ENCODE assay signal across 33 cellular contexts in genomic region chr13:71028884-71029283, GRCh38.
DNase-seq lines count a peak whose midpoint lies in the region; TF ChIP-seq lines count a peak whose summit lies in the region.
"Had no signal": no experiment of that assay in that cellular context is flagged by ENCODE, and none has a peak within 500 bp of the region (broad histone marks: within the 10 kb centered on the region; RNA-seq: fewer than 3 reads in every experiment).

No MANE protein-coding gene starts in this region.

- no peak overlapping the region for H3K4me3 Mint-ChIP-seq in endodermal cell
- no peak overlapping the region for H3K4me3 Mint-ChIP-seq in activated CD4-positive, alpha-beta T cell treated with anti-CD3 and anti-CD28 coated beads, Interleukin-2, amount 10 ng/mL, durations not matched to agents 7 days and 5 days
- H3K4me3 Mint-ChIP-seq: B cell; CD14-positive monocyte; CD4-positive, alpha-beta memory T cell; CD4-positive, alpha-beta T cell; CD4-positive, CD25-positive, alpha-beta regulatory T cell; CD8-positive, alpha-beta memory T cell; CD8-positive, alpha-beta T cell had no signal

- H3K4me3 ChIP-seq in HEK293 (ENCODE audit: low read depth, low read length) (no peak overlapping the region), endodermal cell (ENCODE audit: low read length) (peak overlapping the region; percentile 71), hepatocyte (peak overlapping the region; percentile 16), suprapubic skin (no peak overlapping the region)
- H3K4me3 ChIP-seq in effector memory CD4-positive, alpha-beta T cell (ENCODE audit: insufficient read depth, low read depth, low read length, poor library complexity, severe bottlenecking), result no peak overlapping the region
- H3K4me3 ChIP-seq: A549; BLaER1; BLaER1 treated with 17β-estradiol and CSF1 and Interleukin-3, amounts not matched to agents 10 nM and 100 nM had no signal

- H3K27ac Mint-ChIP-seq in endodermal cell, result no peak overlapping the region
- no peak overlapping the region for H3K27ac Mint-ChIP-seq in activated CD4-positive, alpha-beta T cell treated with anti-CD3 and anti-CD28 coated beads, Interleukin-2, amount 10 ng/mL, durations not matched to agents 7 days and 5 days
- H3K27ac Mint-ChIP-seq: B cell; CD14-positive monocyte; CD4-positive, alpha-beta memory T cell; CD4-positive, alpha-beta T cell; CD4-positive, CD25-positive, alpha-beta regulatory T cell; CD8-positive, alpha-beta memory T cell; CD8-positive, alpha-beta T cell had no signal

- POLR2A ChIA-PET in HEK293 (lab: Yijun Ruan, JAX), result no interaction called here
- POLR2A ChIA-PET in activated CD4-positive, alpha-beta T cell treated with anti-CD3 and anti-CD28 coated beads, Interleukin-2, amount 10 ng/mL, durations not matched to agents 7 days and 5 days (lab: Charles Lee), result no interaction called here

- TF ChIP-seq CTCF in HEK293 (tag by site-specific recombination; IDR thresholded peaks at IDR 0.05) (no peak), endodermal cell (conservative IDR thresholded peaks at IDR 0.05) (no peak), hepatocyte (IDR thresholded peaks at IDR 0.05; ENCODE audit: poor library complexity) (no peak), suprapubic skin (IDR thresholded peaks at IDR 0.05) (no peak)

- peaks cover 34% of the 10 kb centered on the region for H3K36me3 Mint-ChIP-seq in endodermal cell (ENCODE audit: low read depth)
- no peaks in the 10 kb centered on the region for H3K36me3 Mint-ChIP-seq in activated CD4-positive, alpha-beta T cell treated with anti-CD3 and anti-CD28 coated beads, Interleukin-2, amount 10 ng/mL, durations not matched to agents 7 days and 5 days (ENCODE audit: low read depth)
- H3K36me3 Mint-ChIP-seq: CD14-positive monocyte; CD4-positive, alpha-beta memory T cell; CD4-positive, CD25-positive, alpha-beta regulatory T cell; CD8-positive, alpha-beta memory T cell; CD8-positive, alpha-beta T cell had no signal

- H3K9me3 ChIP-seq in HEK293 (ENCODE audit: control insufficient read depth, insufficient read depth, low read depth, low read length), result no peaks in the 10 kb centered on the region
- H3K9me3 ChIP-seq in endodermal cell (ENCODE audit: control insufficient read depth, low read length), result peaks cover 55% of the 10 kb centered on the region
- peaks cover 16% of the 10 kb centered on the region for H3K9me3 ChIP-seq in hepatocyte (ENCODE audit: low read depth)
- peaks cover 4% of the 10 kb centered on the region for H3K9me3 ChIP-seq in suprapubic skin
- no peaks in the 10 kb centered on the region for H3K9me3 ChIP-seq in effector memory CD4-positive, alpha-beta T cell (ENCODE audit: control insufficient read depth, low read length)
- H3K9me3 ChIP-seq: A549, BE2C had no signal

- H3K36me3 ChIP-seq in HEK293 (ENCODE audit: control insufficient read depth in 2 of 2, insufficient read depth in 1 of 2, low read length in 2 of 2), result no peaks in the 10 kb centered on the region
- H3K36me3 ChIP-seq in endodermal cell (ENCODE audit: control insufficient read depth, insufficient read depth, low read length), result no peaks in the 10 kb centered on the region
- H3K36me3 ChIP-seq in hepatocyte (replicated peaks; ENCODE audit: insufficient read depth, low read depth), result no peaks in the 10 kb centered on the region
- H3K36me3 ChIP-seq in suprapubic skin, result no peaks in the 10 kb centered on the region
- H3K36me3 ChIP-seq in effector memory CD4-positive, alpha-beta T cell (ENCODE audit: control insufficient read depth, insufficient read depth, low read length), result no peaks in the 10 kb centered on the region
- H3K36me3 ChIP-seq: BE2C; BLaER1; BLaER1 treated with 17β-estradiol and CSF1 and Interleukin-3, amounts not matched to agents 10 nM and 100 nM had no signal

- H3K27ac ChIP-seq in HEK293 (ENCODE audit: extremely low read depth, low read depth, low read length) (no peak overlapping the region), endodermal cell (ENCODE audit: low read depth, low read length) (no peak overlapping the region), hepatocyte (no peak overlapping the region), suprapubic skin (no peak overlapping the region)
- no peak overlapping the region for H3K27ac ChIP-seq in effector memory CD4-positive, alpha-beta T cell (ENCODE audit: insufficient read depth, low read length, poor library complexity, severe bottlenecking)
- H3K27ac ChIP-seq: 22Rv1; A549; BLaER1; BLaER1 treated with 17β-estradiol and CSF1 and Interleukin-3, amounts not matched to agents 10 nM and 100 nM; C4-2B had no signal

- H3K4me2 ChIP-seq in hepatocyte, result no peak overlapping the region
- H3K4me2 ChIP-seq: A549; BLaER1; BLaER1 treated with 17β-estradiol and CSF1 and Interleukin-3, amounts not matched to agents 10 nM and 100 nM had no signal

- H3K79me2 ChIP-seq in hepatocyte, result no peaks in the 10 kb centered on the region

- peaks cover 16% of the 10 kb centered on the region for H3K4me1 Mint-ChIP-seq in endodermal cell
- no peaks in the 10 kb centered on the region for H3K4me1 Mint-ChIP-seq in activated CD4-positive, alpha-beta T cell treated with anti-CD3 and anti-CD28 coated beads, Interleukin-2, amount 10 ng/mL, durations not matched to agents 7 days and 5 days
- H3K4me1 Mint-ChIP-seq: B cell; CD14-positive monocyte; CD4-positive, alpha-beta memory T cell; CD4-positive, CD25-positive, alpha-beta regulatory T cell; CD8-positive, alpha-beta memory T cell had no signal

- H3K4me1 ChIP-seq in HEK293 (ENCODE audit: control insufficient read depth, insufficient read depth, low read length), result no peaks in the 10 kb centered on the region
- peaks cover 5% of the 10 kb centered on the region for H3K4me1 ChIP-seq in endodermal cell (ENCODE audit: control insufficient read depth, insufficient read depth, low read length)
- peaks cover 14% of the 10 kb centered on the region for H3K4me1 ChIP-seq in hepatocyte (ENCODE audit: insufficient read depth)
- H3K4me1 ChIP-seq in suprapubic skin, result no peaks in the 10 kb centered on the region
- H3K4me1 ChIP-seq in effector memory CD4-positive, alpha-beta T cell (ENCODE audit: control insufficient read depth, insufficient read depth, low read length, poor library complexity, severe bottlenecking), result no peaks in the 10 kb centered on the region
- H3K4me1 ChIP-seq: A549, BE2C had no signal

- H3K27me3 ChIP-seq in endodermal cell (ENCODE audit: control insufficient read depth, insufficient read depth, low read length, poor library complexity, severe bottlenecking) (no peaks in the 10 kb centered on the region), hepatocyte (no peaks in the 10 kb centered on the region), suprapubic skin (no peaks in the 10 kb centered on the region)
- no peaks in the 10 kb centered on the region for H3K27me3 ChIP-seq in effector memory CD4-positive, alpha-beta T cell (replicated peaks; ENCODE audit: control insufficient read depth, insufficient read depth, low read length, poor library complexity, severe bottlenecking)
- H3K27me3 ChIP-seq: BE2C; BLaER1; BLaER1 treated with 17β-estradiol and CSF1 and Interleukin-3, amounts not matched to agents 10 nM and 100 nM had no signal

- H2AFZ ChIP-seq in hepatocyte, result no peak overlapping the region

- CTCF ChIA-PET in HEK293 (lab: Yijun Ruan, JAX), result interaction anchor here (0.5 kb wide), 1 partner anchor 39 kb away, joined by 3 read pairs; no protein-coding TSS in a partner anchor
- CTCF ChIA-PET in activated CD4-positive, alpha-beta T cell treated with anti-CD3 and anti-CD28 coated beads, Interleukin-2, amount 10 ng/mL, durations not matched to agents 7 days and 5 days (lab: Charles Lee), result no interaction called here

- peak; percentile 0 for DNase-seq in DMS53 (lab: John Stamatoyannopoulos, UW)
- DNase-seq in DMS53 treated with DMSO at 0.1 percent for 48 hours (lab: John Stamatoyannopoulos, UW; ENCODE audit: unreplicated experiment), result no peak
- no peak for DNase-seq in endodermal cell
- no peak for DNase-seq in hepatocyte (ENCODE audit: low spot score)
- no peak for DNase-seq in suprapubic skin (ENCODE audit: low spot score in 2 of 2)
- no peak for DNase-seq in activated CD4-positive, alpha-beta T cell treated with anti-CD3 and anti-CD28 coated beads, Interleukin-2, amount 10 ng/mL, durations not matched to agents 7 days and 5 days
- DNase-seq in effector memory CD4-positive, alpha-beta T cell, result no peak
- DNase-seq: 8988T; ACHN; AML-193; BE2C; C1 segment of cervical spinal cord; Calu3; CD4-positive, alpha-beta memory T cell; CD4-positive, alpha-beta T cell; CD4-positive, CD25-positive, alpha-beta regulatory T cell; CD8-positive, alpha-beta memory T cell; CD8-positive, alpha-beta T cell; COR-L47; DMS 273 treated with DMSO at 0.1 percent for 48 hours; DMS153; DMS79; DMS79 treated with DMSO at 0.1 percent for 48 hours; DND-41; EL had no signal

- WGBS in endodermal cell (ENCODE audit: insufficient coverage in 1 of 2, insufficient read length in 1 of 2), 2 experiments, result 100% methylated on average over 1 of the region's 1 CpG
- 100% methylated on average over 1 of the region's 1 CpG for WGBS in hepatocyte (ENCODE audit: low lambda C conversion rate, missing lambda C conversion rate)
- 35% methylated on average over 1 of the region's 1 CpG for WGBS in suprapubic skin

- no peak for TF ChIP-seq EP300 in suprapubic skin (IDR thresholded peaks at IDR 0.05)

- no peaks in the 10 kb centered on the region for H3K9me2 ChIP-seq in hepatocyte (replicated peaks; ENCODE audit: insufficient read depth)

- H3K27me3 Mint-ChIP-seq in endodermal cell (ENCODE audit: insufficient read depth), result peaks cover 76% of the 10 kb centered on the region
- no peaks in the 10 kb centered on the region for H3K27me3 Mint-ChIP-seq in activated CD4-positive, alpha-beta T cell treated with anti-CD3 and anti-CD28 coated beads, Interleukin-2, amount 10 ng/mL, durations not matched to agents 7 days and 5 days
- H3K27me3 Mint-ChIP-seq: B cell; CD4-positive, alpha-beta memory T cell; CD4-positive, alpha-beta T cell; CD4-positive, CD25-positive, alpha-beta regulatory T cell had no signal

- TF ChIP-seq POLR2A in suprapubic skin (IDR thresholded peaks at IDR 0.05), result no peak

- H3K9me3 Mint-ChIP-seq in endodermal cell, result peaks cover 64% of the 10 kb centered on the region
- no peaks in the 10 kb centered on the region for H3K9me3 Mint-ChIP-seq in activated CD4-positive, alpha-beta T cell treated with anti-CD3 and anti-CD28 coated beads, Interleukin-2, amount 10 ng/mL, durations not matched to agents 7 days and 5 days

- H4K20me1 ChIP-seq in hepatocyte (ENCODE audit: insufficient read depth, poor library complexity, severe bottlenecking), result no peaks in the 10 kb centered on the region
- H4K20me1 ChIP-seq: BLaER1; BLaER1 treated with 17β-estradiol and CSF1 and Interleukin-3, amounts not matched to agents 10 nM and 100 nM had no signal

- H3K9ac ChIP-seq in endodermal cell (ENCODE audit: extremely low read depth, low read length, poor library complexity, severe bottlenecking), result no peak overlapping the region
- H3K9ac ChIP-seq: BLaER1; BLaER1 treated with 17β-estradiol and CSF1 and Interleukin-3, amounts not matched to agents 10 nM and 100 nM had no signal

TF ChIP-seq in HEK293, 187 proteins besides CTCF, POLR2A, EP300 and RAD21 (continues in another document):
- TF ChIP-seq TRIM28 (IDR thresholded peaks at IDR 0.05; ENCODE audit: borderline replicate concordance, low read length) (peak; percentile 79; the same call in 1 of the 2 replicates), MZF1 (tag by site-specific recombination; IDR thresholded peaks at IDR 0.05; ENCODE audit: borderline replicate concordance) (no peak), SETDB1 (IDR thresholded peaks at IDR 0.05; ENCODE audit: insufficient read length, low read length) (peak; percentile 87)

Comparison
In these comparisons a context has a peak if more than half of its experiments do, and no peak if none do; other contexts are left out.
1. H3K4me3 ChIP-seq: peak in endodermal cell (single experiment) and hepatocyte (single experiment); none in HEK293 (single experiment), suprapubic skin (single experiment) and effector memory CD4-positive, alpha-beta T cell (single experiment).